18 cellular contexts compared by ENCODE assay signal in the genomic region with DNA sequence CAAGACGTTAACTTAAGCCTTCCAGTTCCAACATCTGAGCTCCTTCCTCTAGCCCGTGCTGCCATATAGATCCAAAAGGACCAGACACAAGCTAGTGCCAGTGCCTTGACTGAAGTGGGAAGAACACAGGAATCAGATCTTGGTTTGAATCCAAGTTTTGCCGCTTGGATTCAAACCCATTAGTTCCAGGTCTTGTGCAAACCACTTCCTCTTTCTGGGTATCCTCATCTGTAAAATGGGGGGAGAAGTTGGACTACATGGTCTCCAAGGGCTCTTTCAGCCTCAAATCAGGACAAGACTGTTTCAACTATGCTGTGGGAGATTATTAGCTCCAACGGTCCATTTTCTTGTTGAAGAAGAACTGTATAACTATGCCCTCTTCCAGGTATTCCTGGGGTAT. TPM values are rescaled to one million over a fixed set of nuclear protein-coding genes. Genes with fewer than 3 reads are reported as not detected.
DNase-seq lines count a peak whose midpoint lies in the region; ATAC-seq, FAIRE-seq and TF ChIP-seq lines count a peak whose summit lies in the region.
"Had no signal": no experiment of that assay in that cellular context is flagged by ENCODE, and none has a peak within 500 bp of the region (broad histone marks: within the 10 kb centered on the region; RNA-seq: fewer than 3 reads in every experiment).

No MANE protein-coding gene starts in this region.

- no peak for FAIRE-seq in K562 (lab: Jason Lieb, UNC)
- FAIRE-seq: A204.1, H1, HepG2 had no signal

- no peak overlapping the region for H2AFZ ChIP-seq in K562 (ENCODE audit: low read depth, low read length)

- H3K4me2 ChIP-seq in K562 (ENCODE audit: insufficient read depth, low read length) = no peak overlapping the region

- H3K36me3 ChIP-seq in K562 (ENCODE audit: control insufficient read depth, insufficient read depth, low read length) (no peaks in the 10 kb centered on the region), psoas muscle (ENCODE audit: insufficient read depth in 1 of 2, low read depth in 1 of 2) (peaks cover 0 to 4% of the 10 kb centered on the region in 2 donors)

- no peak overlapping the region for H3K4me3 ChIP-seq in K562
- H3K4me3 ChIP-seq in psoas muscle = no peak overlapping the region

- peaks cover 5% of the 10 kb centered on the region for H3K9me1 ChIP-seq in K562 (ENCODE audit: control insufficient read depth, insufficient read depth, low read length)

- H3K9me3 ChIP-seq in K562 (replicated peaks; ENCODE audit: control insufficient read depth, insufficient read depth, low read depth, low read length) = no peaks in the 10 kb centered on the region
- H3K9me3 ChIP-seq in psoas muscle = no peaks in the 10 kb centered on the region
- H3K9me3 ChIP-seq: BE2C had no signal

- no peak for TF ChIP-seq RAD21 in K562 (CRISPR knock-in tag; conservative IDR thresholded peaks at IDR 0.05 in 1 of 2, IDR thresholded peaks at IDR 0.05 in 1 of 2)

- H3K9ac ChIP-seq in K562 (ENCODE audit: insufficient read depth in 1 of 2, low read depth in 2 of 2, low read length in 2 of 2) = no peak overlapping the region

- TF ChIP-seq EP300 in K562 (IDR thresholded peaks at IDR 0.05; ENCODE audit: low read length) = no peak

- no peak for ATAC-seq in K562
- no peak for ATAC-seq in psoas muscle
- ATAC-seq: HepG2 had no signal

- no TSS peak for BruUV-seq in K562 (replicated peaks; lab: Mats Ljungman, UMichigan)

- CTCF ChIA-PET in K562 (lab: Yijun Ruan, JAX; ENCODE audit: low intra/inter-chr PET ratio) = no interaction called here

- H3K27me3 ChIP-seq in K562 (ENCODE audit: control insufficient read depth in 2 of 2, insufficient read depth in 2 of 2, low read length in 2 of 2) (no peaks in the 10 kb centered on the region), psoas muscle (ENCODE audit: insufficient read depth in 3 of 3, low read length in 2 of 3) (no peaks in the 10 kb centered on the region)
- H3K27me3 ChIP-seq: BE2C had no signal

- no peaks in the 10 kb centered on the region for H3K79me2 ChIP-seq in K562 (ENCODE audit: control insufficient read depth, insufficient read depth, low read length)

- no peak for TF ChIP-seq POLR2A in K562 (conservative IDR thresholded peaks at IDR 0.05)

- POLR2A ChIA-PET in K562 (lab: Yijun Ruan, JAX) = interaction anchor here (0.5 to 0.7 kb wide), 2 partner anchors 277 to 553 kb away, joined by 3 read pairs; no protein-coding TSS in a partner anchor

- peak; percentile 18 for DNase-seq in KBM-7
- DNase-seq in OCI-M1 (lab: John Stamatoyannopoulos, UW) = peak; percentile 46
- no peak for DNase-seq in K562 (ENCODE audit: extremely low read depth in 1 of 4, low spot score in 3 of 4)
- no peak for DNase-seq in psoas muscle
- no peak for DNase-seq in activated CD4-positive, alpha-beta T cell treated with anti-CD3 and anti-CD28 coated beads, Interleukin-2, amount 50 U/mL, for 1 hour
- DNase-seq in RKO (ENCODE audit: low spot score) = no peak
- DNase-seq in NCI-H2171 treated with DMSO at 0.1 percent for 48 hours (lab: John Stamatoyannopoulos, UW) = no peak
- DNase-seq: ACHN; BE2C; C1 segment of cervical spinal cord; CD4-positive, alpha-beta T cell; DMS153; DMS79; GDM1; H9 had no signal

- in situ Hi-C loops in KBM-7 (cut with MboI; ENCODE audit: low pct_unique_long_range_greater_than_20kb, low sequenced_read_pairs) = no loop called here
- in situ Hi-C loops in K562 (cut with MboI) = no loop called here

- intact Hi-C loops in K562 (cut with micrococcal nuclease) = no loop called here
- intact Hi-C loops in psoas muscle (cut with DNase I) = no loop called here

- 0% methylated on average over 4 of the region's 4 CpGs for WGBS in K562 (ENCODE audit: insufficient coverage, low coverage, missing lambda C conversion rate)
- 56 to 75% (median 59%) methylated on average over 4 of the region's 4 CpGs for WGBS in psoas muscle, 3 donors

- peaks cover 17% of the 10 kb centered on the region; the same call in 1 of the 2 replicates for H4K20me1 ChIP-seq in K562 (replicated peaks; ENCODE audit: control insufficient read depth, insufficient read depth, low read length)

- H3K27ac ChIP-seq in K562 (ENCODE audit: extremely low read depth, low read depth, low read length) (no peak overlapping the region), psoas muscle (peak overlapping the region; percentile 12)

- H3K4me1 ChIP-seq in K562 (replicated peaks in 1 of 2; ENCODE audit: control insufficient read depth in 2 of 2, insufficient read depth in 2 of 2, low read length in 2 of 2) = peaks cover 0 to 21% of the 10 kb centered on the region in 2 experiments; a peak in 3 of 5 replicates
- H3K4me1 ChIP-seq in psoas muscle = peaks cover 35% of the 10 kb centered on the region

- TF ChIP-seq CTCF in K562 (IDR thresholded peaks at IDR 0.05 in 2 of 3, conservative IDR thresholded peaks at IDR 0.05 in 1 of 3; ENCODE audit: insufficient read depth in 2 of 3, low read depth in 1 of 3, low read length in 3 of 3) (no peak), psoas muscle (IDR thresholded peaks at IDR 0.05) (no peak)

TF ChIP-seq in K562, 482 proteins besides CTCF, POLR2A, EP300 and RAD21 (continues in another document):
- TF ChIP-seq KDM1A (IDR thresholded peaks at IDR 0.05) (no peak), RBM39 (optimal IDR thresholded peaks at IDR 0.05; ENCODE audit: low read depth, low read length) (no peak), NR2C2 (CRISPR knock-in tag; IDR thresholded peaks at IDR 0.05) (no peak), NR2C2 (tag; IDR thresholded peaks at IDR 0.05) (peak; percentile 73), SPI1 (IDR thresholded peaks at IDR 0.05; ENCODE audit: borderline replicate concordance, low read depth, low read length) (peak; percentile 99), CEBPB (tag; IDR thresholded peaks at IDR 0.05) (peak; percentile 28; the same call in 1 of the 2 replicates), ZNF384 (IDR thresholded peaks at IDR 0.05; ENCODE audit: low read depth, low read length) (no peak), NFIC (IDR thresholded peaks at IDR 0.05) (peak; percentile 33; the same call in 1 of the 2 replicates), GABPA (tag; conservative IDR thresholded peaks at IDR 0.05; ENCODE audit: low read depth) (peak; percentile 55), ZNF586 (CRISPR knock-in tag; conservative IDR thresholded peaks at IDR 0.05) (no peak)
- TF ChIP-seq, protein P1, sequence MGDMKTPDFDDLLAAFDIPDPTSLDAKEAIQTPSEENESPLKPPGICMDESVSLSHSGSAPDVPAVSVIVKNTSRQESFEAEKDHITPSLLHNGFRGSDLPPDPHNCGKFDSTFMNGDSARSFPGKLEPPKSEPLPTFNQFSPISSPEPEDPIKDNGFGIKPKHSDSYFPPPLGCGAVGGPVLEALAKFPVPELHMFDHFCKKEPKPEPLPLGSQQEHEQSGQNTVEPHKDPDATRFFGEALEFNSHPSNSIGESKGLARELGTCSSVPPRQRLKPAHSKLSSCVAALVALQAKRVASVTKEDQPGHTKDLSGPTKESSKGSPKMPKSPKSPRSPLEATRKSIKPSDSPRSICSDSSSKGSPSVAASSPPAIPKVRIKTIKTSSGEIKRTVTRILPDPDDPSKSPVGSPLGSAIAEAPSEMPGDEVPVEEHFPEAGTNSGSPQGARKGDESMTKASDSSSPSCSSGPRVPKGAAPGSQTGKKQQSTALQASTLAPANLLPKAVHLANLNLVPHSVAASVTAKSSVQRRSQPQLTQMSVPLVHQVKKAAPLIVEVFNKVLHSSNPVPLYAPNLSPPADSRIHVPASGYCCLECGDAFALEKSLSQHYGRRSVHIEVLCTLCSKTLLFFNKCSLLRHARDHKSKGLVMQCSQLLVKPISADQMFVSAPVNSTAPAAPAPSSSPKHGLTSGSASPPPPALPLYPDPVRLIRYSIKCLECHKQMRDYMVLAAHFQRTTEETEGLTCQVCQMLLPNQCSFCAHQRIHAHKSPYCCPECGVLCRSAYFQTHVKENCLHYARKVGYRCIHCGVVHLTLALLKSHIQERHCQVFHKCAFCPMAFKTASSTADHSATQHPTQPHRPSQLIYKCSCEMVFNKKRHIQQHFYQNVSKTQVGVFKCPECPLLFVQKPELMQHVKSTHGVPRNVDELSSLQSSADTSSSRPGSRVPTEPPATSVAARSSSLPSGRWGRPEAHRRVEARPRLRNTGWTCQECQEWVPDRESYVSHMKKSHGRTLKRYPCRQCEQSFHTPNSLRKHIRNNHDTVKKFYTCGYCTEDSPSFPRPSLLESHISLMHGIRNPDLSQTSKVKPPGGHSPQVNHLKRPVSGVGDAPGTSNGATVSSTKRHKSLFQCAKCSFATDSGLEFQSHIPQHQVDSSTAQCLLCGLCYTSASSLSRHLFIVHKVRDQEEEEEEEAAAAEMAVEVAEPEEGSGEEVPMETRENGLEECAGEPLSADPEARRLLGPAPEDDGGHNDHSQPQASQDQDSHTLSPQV (IDR thresholded peaks at IDR 0.05) = no peak
- TF ChIP-seq, protein P2, sequence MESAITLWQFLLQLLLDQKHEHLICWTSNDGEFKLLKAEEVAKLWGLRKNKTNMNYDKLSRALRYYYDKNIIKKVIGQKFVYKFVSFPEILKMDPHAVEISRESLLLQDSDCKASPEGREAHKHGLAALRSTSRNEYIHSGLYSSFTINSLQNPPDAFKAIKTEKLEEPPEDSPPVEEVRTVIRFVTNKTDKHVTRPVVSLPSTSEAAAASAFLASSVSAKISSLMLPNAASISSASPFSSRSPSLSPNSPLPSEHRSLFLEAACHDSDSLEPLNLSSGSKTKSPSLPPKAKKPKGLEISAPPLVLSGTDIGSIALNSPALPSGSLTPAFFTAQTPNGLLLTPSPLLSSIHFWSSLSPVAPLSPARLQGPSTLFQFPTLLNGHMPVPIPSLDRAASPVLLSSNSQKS (CRISPR knock-in tag; IDR thresholded peaks at IDR 0.05) = no peak

RNA-seq across cellular contexts. Expression of a gene that starts 32.6 kb away (rescaled TPM):
- total RNA-seq in K562 (2011; cell fraction: chromatin; rRNA removed; ENCODE audit: low replicate concordance) = 2.7 and 3.5 TPM in 2 replicates
- total RNA-seq in K562 (2011; cell fraction: nucleolus; rRNA removed) = 1.3 and 1.4 TPM in 2 replicates
- 1.1 and 1.9 TPM in 2 replicates for total RNA-seq in K562 (2011; cell fraction: nucleoplasm; rRNA removed)
- 3.0 TPM in 2 replicates for total RNA-seq in K562 (2014; rRNA removed)
- 2.6 and 2.9 TPM in 2 replicates for total RNA-seq in K562 (2014; rRNA removed; fragmentation: Illumina TruSeq; extraction: Trizol)
- total RNA-seq in K562 (2015; rRNA removed; fragmentation: Illumina TruSeq; extraction: Trizol) = 2.5 and 3.3 TPM in 2 replicates
- total RNA-seq in K562 (2021) = 4.2 and 4.4 TPM in 2 replicates
- 2.0 and 2.7 TPM in 2 replicates for polyA plus RNA-seq in K562 (2011; rRNA removed)
- polyA plus RNA-seq in K562 (2011; cell fraction: cytosol; rRNA removed) = 3.2 and 3.9 TPM in 2 replicates
- 1.9 and 2.2 TPM in 2 replicates for polyA plus RNA-seq in K562 (2011; cell fraction: nucleus; rRNA removed)
- 2.8 and 3.9 TPM in 2 replicates for polyA plus RNA-seq in K562 (2012)
- 4.2 and 4.3 TPM in 2 replicates for polyA plus RNA-seq in K562 (2014; fragmentation: Illumina TruSeq; extraction: Trizol)
- polyA plus RNA-seq in K562 (2014; fragmentation: Nextera tagmentation; extraction: Ambion mirVana) = 1 to 10 TPM in 1 of 2 experiments, under 1 TPM in 1; 0.83 to 1.5 TPM
- 3.7 and 4.3 TPM in 2 replicates for polyA plus RNA-seq in K562 (2014; rRNA removed)
- polyA minus RNA-seq in K562 (2011; rRNA and poly(A)+ RNA removed) = 2.6 and 3.0 TPM in 2 replicates
- 0.38 and 2.2 TPM in 2 replicates for polyA minus RNA-seq in K562 (2011; cell fraction: cytosol; rRNA and poly(A)+ RNA removed)
- 1.3 and 1.6 TPM in 2 replicates for polyA minus RNA-seq in K562 (2011; cell fraction: nucleus; rRNA and poly(A)+ RNA removed)
- total RNA-seq in psoas muscle = 10 to 100 TPM; 16.4 to 56.4 (median 48.4) TPM
- 10 to 100 TPM; 15.1 to 19.3 (median 16.5) TPM for polyA plus RNA-seq in psoas muscle

Comparison
In these comparisons a context has a peak if more than half of its experiments do, and no peak if none do; other contexts are left out.
1. DNase-seq: peak in KBM-7 (single experiment) and OCI-M1 (single experiment); none in K562 (0 of 4), psoas muscle (0 of 2), activated CD4-positive, alpha-beta T cell treated with anti-CD3 and anti-CD28 coated beads, Interleukin-2, amount 50 U/mL, for 1 hour (single experiment), RKO (single experiment) and NCI-H2171 treated with DMSO at 0.1 percent for 48 hours (single experiment).